ENCODE assay signal across 24 cellular contexts in genomic region chr1:17270891-17271765, GRCh38. TPM values are rescaled to one million over a fixed set of nuclear protein-coding genes. Genes with fewer than 3 reads are reported as not detected.
DNase-seq lines count a peak whose midpoint lies in the region; ATAC-seq, FAIRE-seq and TF ChIP-seq lines count a peak whose summit lies in the region.
"Had no signal": no experiment of that assay in that cellular context is flagged by ENCODE, and none has a peak within 500 bp of the region (broad histone marks: within the 10 kb centered on the region; RNA-seq: fewer than 3 reads in every experiment).

No MANE protein-coding gene starts in this region.

- H3K9ac ChIP-seq in kidney (ENCODE audit: low read length in 2 of 2) = no peak overlapping the region
- H3K9ac ChIP-seq: GM23248 had no signal

- in situ Hi-C loops in HAP-1 (cut with MboI; ENCODE audit: low sequenced_read_pairs) = no loop called here

- peaks cover under 1 to 27% (median 13%) of the 10 kb centered on the region in 7 donors for H3K27me3 ChIP-seq in heart right ventricle
- peaks cover 2% of the 10 kb centered on the region for H3K27me3 ChIP-seq in osteoblast (ENCODE audit: insufficient read depth, low read length)
- H3K27me3 ChIP-seq in HAP-1 (ENCODE audit: low read depth) = no peaks in the 10 kb centered on the region; the same call in 1 of the 2 replicates

- no peaks in the 10 kb centered on the region for H4K20me1 ChIP-seq in osteoblast (ENCODE audit: insufficient read depth, low read length)

- no peaks in the 10 kb centered on the region for H3K79me2 ChIP-seq in osteoblast (ENCODE audit: insufficient read depth, low read length)

- FAIRE-seq in kidney (lab: Jason Lieb, UNC) = no peak
- FAIRE-seq: D721Med, G401.6, GM12891 had no signal

- no peak overlapping the region for H3K4me3 ChIP-seq in heart right ventricle
- H3K4me3 ChIP-seq in kidney (ENCODE audit: low read length in 2 of 2) = no peak overlapping the region
- H3K4me3 ChIP-seq in osteoblast (ENCODE audit: insufficient read depth, low read length) = no peak overlapping the region
- H3K4me3 ChIP-seq in HAP-1 = no peak overlapping the region
- H3K4me3 ChIP-seq: GM23248 had no signal

- H3K36me3 ChIP-seq in heart right ventricle = no peaks in the 10 kb centered on the region
- no peaks in the 10 kb centered on the region for H3K36me3 ChIP-seq in kidney (ENCODE audit: control insufficient read depth in 1 of 2, insufficient read depth in 2 of 2, low read length in 2 of 2)
- H3K36me3 ChIP-seq in osteoblast (ENCODE audit: insufficient read depth, low read length) = no peaks in the 10 kb centered on the region
- no peaks in the 10 kb centered on the region for H3K36me3 ChIP-seq in HAP-1 (replicated peaks)

- ATAC-seq in heart right ventricle (no peak), omental fat pad (ENCODE audit: low FRiP score) (no peak)
- ATAC-seq: CD8-positive, alpha-beta T cell had no signal

- H3K4me1 ChIP-seq in heart right ventricle (no peaks in the 10 kb centered on the region), kidney (ENCODE audit: control insufficient read depth in 1 of 2, insufficient read depth in 1 of 2, low read depth in 1 of 2, low read length in 2 of 2) (no peaks in the 10 kb centered on the region), osteoblast (ENCODE audit: insufficient read depth, low read length) (no peaks in the 10 kb centered on the region), HAP-1 (no peaks in the 10 kb centered on the region)

- WGBS in heart right ventricle, 2 donors = 82 to 86% methylated on average over 23 of the region's 23 CpGs

- peak; percentile 43 for DNase-seq in cardiac septum (ENCODE audit: low spot score)
- DNase-seq in heart right ventricle = no peak
- DNase-seq in kidney = peak; percentile 57
- peak; percentile 26 for DNase-seq in osteoblast (ENCODE audit: insufficient read length, low spot score, missing footprints)
- no peak for DNase-seq in HAP-1 (ENCODE audit: low spot score in 2 of 2)
- no peak for DNase-seq in GOT3 (lab: John Stamatoyannopoulos, UW)
- no peak for DNase-seq in omental fat pad (ENCODE audit: low spot score)
- no peak for DNase-seq in activated CD4-positive, alpha-beta T cell treated with anti-CD3 and anti-CD28 coated beads for 1 hour
- DNase-seq: CD8-positive, alpha-beta T cell; COR-L47; DMS153; DMS79 treated with DMSO at 0.1 percent for 48 hours; EL; GM23248; HCEC 1CT; HFFc6 had no signal

- H3K9me3 ChIP-seq in heart right ventricle (no peaks in the 10 kb centered on the region), kidney (ENCODE audit: control insufficient read depth in 1 of 2, low read length in 2 of 2) (no peaks in the 10 kb centered on the region), osteoblast (ENCODE audit: low read depth, low read length) (no peaks in the 10 kb centered on the region), HAP-1 (no peaks in the 10 kb centered on the region)

- TF ChIP-seq CTCF in heart right ventricle (IDR thresholded peaks at IDR 0.05) (no peak), kidney (IDR thresholded peaks at IDR 0.05; ENCODE audit: borderline replicate concordance, extremely low read depth, insufficient read depth) (no peak), osteoblast (IDR thresholded peaks at IDR 0.05; ENCODE audit: extremely low read depth, low read depth, low read length) (no peak), omental fat pad (IDR thresholded peaks at IDR 0.05) (no peak)

- no peak overlapping the region for H2AFZ ChIP-seq in osteoblast (ENCODE audit: low read length)
- H2AFZ ChIP-seq: GM23248 had no signal

- intact Hi-C loops in cardiac septum (cut with DNase I) = no loop called here
- intact Hi-C loops in heart right ventricle (cut with DNase I) = no loop called here
- intact Hi-C loops in kidney (cut with DNase I) = no loop called here

- H3K4me2 ChIP-seq in osteoblast (ENCODE audit: insufficient read depth, low read length) = no peak overlapping the region

- H3K27ac ChIP-seq in heart right ventricle (no peak overlapping the region), kidney (ENCODE audit: low read depth in 2 of 2, low read length in 2 of 2) (no peak overlapping the region), osteoblast (ENCODE audit: low read depth, low read length) (no peak overlapping the region)
- H3K27ac ChIP-seq: 22Rv1, GM23248, HL-60 had no signal

RNA-seq across cellular contexts. Expression of gene PADI3, which starts 22.2 kb away (rescaled TPM):
- not detected for total RNA-seq in cardiac septum
- not detected for total RNA-seq in heart right ventricle
- polyA plus RNA-seq in heart right ventricle = not detected
- not detected for total RNA-seq in kidney
- polyA plus RNA-seq in kidney (ENCODE audit: insufficient read depth, low read depth, low replicate concordance) = not detected
- not detected in 2 replicates for total RNA-seq in osteoblast
- not detected for total RNA-seq in omental fat pad
- total RNA-seq: CD8-positive, alpha-beta T cell; GM23248 had no signal
- polyA plus RNA-seq: BJ, CD14-positive monocyte, GM23248 had no signal

RNA-seq across cellular contexts. Expression of gene PADI4, which starts 36.9 kb away (rescaled TPM):
- total RNA-seq in cardiac septum = 2.7 TPM
- total RNA-seq in heart right ventricle = 1 to 10 TPM in 2 of 10 donors, under 1 TPM in 7, not detected in 1; 0.15 to 3.0 (median 0.61) TPM
- polyA plus RNA-seq in heart right ventricle = under 1 TPM in 1 of 2 donors, not detected in 1; 0.06 TPM
- 0.35 TPM for total RNA-seq in kidney
- polyA plus RNA-seq in kidney (ENCODE audit: insufficient read depth, low read depth, low replicate concordance) = not detected
- total RNA-seq in osteoblast = not detected in 2 replicates
- 10 to 100 TPM in 1 of 4 donors, 1 to 10 TPM in 2, under 1 TPM in 1; 0.56 to 16.1 (median 2.2) TPM for total RNA-seq in omental fat pad
- total RNA-seq: A673, GM23248, HFFc6 had no signal
- polyA plus RNA-seq: BJ, GM23248 had no signal

Comparison
In these comparisons a context has a peak if more than half of its experiments do, and no peak if none do; other contexts are left out.
1. DNase-seq: peak in cardiac septum (single experiment), kidney (single experiment) and osteoblast (single experiment); none in heart right ventricle (0 of 2), HAP-1 (0 of 2), GOT3 (single experiment), omental fat pad (single experiment) and activated CD4-positive, alpha-beta T cell treated with anti-CD3 and anti-CD28 coated beads for 1 hour (single experiment).